ENCODE assay signal across 1 cellular context in genomic region chr17:40552806-40553693, GRCh38.
A peak's percentile ranks its signal among the peaks of the same experiment; 100 is the strongest.
TF ChIP-seq lines count a peak whose summit lies in the region.

No MANE protein-coding gene starts in this region.

TF ChIP-seq in GM12878, 131 proteins besides CTCF, POLR2A, EP300 and RAD21 (continued from another document and continues in another):
- TF ChIP-seq PRDM15 (CRISPR knock-in tag; IDR thresholded peaks at IDR 0.05) = no peak
- TF ChIP-seq TARDBP (IDR thresholded peaks at IDR 0.05; ENCODE audit: borderline replicate concordance) = 0 out of 2 replicates have a peak, but pooled peaks have one; percentile 20
- TF ChIP-seq PAX5 (IDR thresholded peaks at IDR 0.05; ENCODE audit: borderline replicate concordance, low read depth, low read length) = 0 out of 2 replicates have a peak, but pooled peaks have one; percentile 19
- no peak for TF ChIP-seq CREM (IDR thresholded peaks at IDR 0.05; ENCODE audit: low read depth)
- TF ChIP-seq SMARCA5 (IDR thresholded peaks at IDR 0.05) = peak; percentile 67; the same call in 1 of the 2 replicates
- 0 out of 2 replicates have a peak, but pooled peaks have one; percentile 19 for TF ChIP-seq SMC3 (IDR thresholded peaks at IDR 0.05; ENCODE audit: borderline replicate concordance, low read length)
- no peak for TF ChIP-seq NR2C2 (IDR thresholded peaks at IDR 0.05; ENCODE audit: borderline replicate concordance, control insufficient read depth, insufficient read length, low read depth)
- TF ChIP-seq CBFB (IDR thresholded peaks at IDR 0.05; ENCODE audit: low read depth) = no peak; the same call in 1 of the 2 replicates
- no peak for TF ChIP-seq MEF2B (IDR thresholded peaks at IDR 0.05; ENCODE audit: partially characterized antibody, poor library complexity, severe bottlenecking)
- peak; percentile 65; the same call in 1 of the 2 replicates for TF ChIP-seq ZNF592 (IDR thresholded peaks at IDR 0.05)
- no peak for TF ChIP-seq BRCA1 (IDR thresholded peaks at IDR 0.05; ENCODE audit: low read depth, low read length)
- TF ChIP-seq TBL1XR1 (IDR thresholded peaks at IDR 0.05; ENCODE audit: low read depth, low read length) = no peak
- peak; percentile 56 for TF ChIP-seq SMAD5 (IDR thresholded peaks at IDR 0.05; ENCODE audit: low read depth)
- no peak for TF ChIP-seq HCFC1 (IDR thresholded peaks at IDR 0.05; ENCODE audit: low read length)
- TF ChIP-seq BHLHE40 (IDR thresholded peaks at IDR 0.05; ENCODE audit: borderline replicate concordance in 1 of 2, low read depth in 2 of 2, low read length in 1 of 2) = 0 out of 4 replicates have a peak, but pooled peaks of 1 of the 2 experiments have one; percentile 6
- TF ChIP-seq BCL3 (IDR thresholded peaks at IDR 0.05; ENCODE audit: borderline replicate concordance, insufficient read depth, low read depth, low read length, poor library complexity, severe bottlenecking) = peak; percentile 18
- peak; percentile 5 for TF ChIP-seq PBX3 (IDR thresholded peaks at IDR 0.05; ENCODE audit: insufficient replicate concordance, low read depth, low read length)
- TF ChIP-seq NR2F1 (conservative IDR thresholded peaks at IDR 0.05) = peak; percentile 38; the same call in 1 of the 2 replicates
- 0 out of 2 replicates have a peak, but pooled peaks have one; percentile 7 for TF ChIP-seq MLLT1 (IDR thresholded peaks at IDR 0.05)
- TF ChIP-seq ZBTB11 (CRISPR knock-in tag; IDR thresholded peaks at IDR 0.05) = peak; percentile 14; the same call in 1 of the 2 replicates
- peak; percentile 14; the same call in 1 of the 2 replicates for TF ChIP-seq MXI1 (IDR thresholded peaks at IDR 0.05; ENCODE audit: low read depth, low read length)
- TF ChIP-seq ZNF687 (IDR thresholded peaks at IDR 0.05) = peak; percentile 99
- TF ChIP-seq MYB (IDR thresholded peaks at IDR 0.05; ENCODE audit: borderline replicate concordance, low read depth, low read length) = 0 out of 2 replicates have a peak, but pooled peaks have one; percentile 6
- TF ChIP-seq ATF7 (IDR thresholded peaks at IDR 0.05; ENCODE audit: low read depth) = 0 out of 2 replicates have a peak, but pooled peaks have one; percentile 47
- TF ChIP-seq POLR2AphosphoS5 (IDR thresholded peaks at IDR 0.05; ENCODE audit: low read length) = peak; percentile 63
- no peak for TF ChIP-seq SKIL (IDR thresholded peaks at IDR 0.05; ENCODE audit: low read depth, poor library complexity, severe bottlenecking)
- no peak for TF ChIP-seq FOXK2 (IDR thresholded peaks at IDR 0.05)
